In genomic region chr22:44131989-44132685, GRCh38 we compare ENCODE assay signal across 23 cellular contexts. TPM values are rescaled to one million over a fixed set of nuclear protein-coding genes. Genes with fewer than 3 reads are reported as not detected.
"Had no signal": no experiment of that assay in that cellular context is flagged by ENCODE, and none has a peak within 500 bp of the region (broad histone marks: within the 10 kb centered on the region; RNA-seq: fewer than 3 reads in every experiment).

No MANE protein-coding gene starts in this region.

- H3K27ac ChIP-seq: ascending aorta, body of pancreas, KMS-11, VCaP had no signal

- H3K4me3 ChIP-seq: ascending aorta, body of pancreas had no signal

- H3K27me3 Mint-ChIP-seq: activated CD4-positive, alpha-beta memory T cell treated with anti-CD3 and anti-CD28 coated beads for 36 hours; activated CD4-positive, alpha-beta T cell treated with anti-CD3 and anti-CD28 coated beads, Interleukin-2, amount 10 ng/mL, durations not matched to agents 7 days and 5 days; T-helper 17 cell had no signal

- ATAC-seq: activated naive CD4-positive, alpha-beta T cell treated with anti-CD3 and anti-CD28 coated beads, Interleukin-2, amount 50 U/mL, for 72 hours; activated naive CD8-positive, alpha-beta T cell treated with anti-CD3 and anti-CD28 coated beads, Interleukin-2, amount 50 U/mL, for 24 hours; activated T-cell treated with anti-CD3 and anti-CD28 coated beads, Interleukin-2, amount 50 U/mL, for 4 hours; body of pancreas; PC-3; T-helper 17 cell had no signal

- H3K4me3 Mint-ChIP-seq: activated CD4-positive, alpha-beta memory T cell treated with anti-CD3 and anti-CD28 coated beads for 36 hours; activated CD4-positive, alpha-beta T cell treated with anti-CD3 and anti-CD28 coated beads, Interleukin-2, amount 10 ng/mL, durations not matched to agents 7 days and 5 days; activated naive CD8-positive, alpha-beta T cell treated with anti-CD3 and anti-CD28 coated beads, Interleukin-2, amount 50 U/mL, for 24 hours; activated T-cell treated with anti-CD3 and anti-CD28 coated beads, Interleukin-2, amount 50 U/mL, for 4 hours; T-helper 17 cell had no signal

- H3K4me1 Mint-ChIP-seq: T-helper 17 cell had no signal

- H3K4me2 ChIP-seq: KMS-11 had no signal

- H3K4me1 ChIP-seq: ascending aorta, body of pancreas had no signal

- H3K27ac Mint-ChIP-seq: activated CD4-positive, alpha-beta memory T cell treated with anti-CD3 and anti-CD28 coated beads for 36 hours; activated naive CD4-positive, alpha-beta T cell treated with anti-CD3 and anti-CD28 coated beads, Interleukin-2, amount 50 U/mL, for 72 hours; activated naive CD8-positive, alpha-beta T cell treated with anti-CD3 and anti-CD28 coated beads, Interleukin-2, amount 50 U/mL, for 24 hours; T-helper 17 cell had no signal

- H3K27me3 ChIP-seq: ascending aorta, body of pancreas had no signal

- DNase-seq: activated CD4-positive, alpha-beta memory T cell treated with anti-CD3 and anti-CD28 coated beads for 36 hours; activated CD4-positive, alpha-beta T cell treated with anti-CD3 and anti-CD28 coated beads, Interleukin-2, amount 10 ng/mL, durations not matched to agents 7 days and 5 days; activated CD4-positive, CD25-positive, alpha-beta regulatory T cell; activated CD8-positive, alpha-beta memory T cell treated with anti-CD3 and anti-CD28 coated beads for 24 hours; activated effector memory CD4-positive, alpha-beta T cell treated with anti-CD3 and anti-CD28 coated beads, Interleukin-2, amount 50 U/mL, for 16 hours; activated naive CD4-positive, alpha-beta T cell treated with Interleukin-2 at 50 U/mL for 16 hours; activated naive CD8-positive, alpha-beta T cell treated with anti-CD3 and anti-CD28 coated beads, Interleukin-2, amount 50 U/mL, for 24 hours; activated T-cell treated with anti-CD3 and anti-CD28 coated beads, Interleukin-2, amount 50 U/mL, for 4 hours; amniotic stem cell; body of pancreas; NCI-H1092; NCI-H1417 treated with DMSO at 0.1 percent for 48 hours; NCI-H1694; NCI-H2029; NCI-H69; PC-3; SIG-M5; T-helper 17 cell; T-helper 9 cell had no signal

RNA-seq across cellular contexts. Expression of gene PARVG, which starts 48.6 kb away (rescaled TPM):
- total RNA-seq: PC-3 had no signal
